Comparison of ENCODE assay signal across 29 cellular contexts in the genomic region with DNA sequence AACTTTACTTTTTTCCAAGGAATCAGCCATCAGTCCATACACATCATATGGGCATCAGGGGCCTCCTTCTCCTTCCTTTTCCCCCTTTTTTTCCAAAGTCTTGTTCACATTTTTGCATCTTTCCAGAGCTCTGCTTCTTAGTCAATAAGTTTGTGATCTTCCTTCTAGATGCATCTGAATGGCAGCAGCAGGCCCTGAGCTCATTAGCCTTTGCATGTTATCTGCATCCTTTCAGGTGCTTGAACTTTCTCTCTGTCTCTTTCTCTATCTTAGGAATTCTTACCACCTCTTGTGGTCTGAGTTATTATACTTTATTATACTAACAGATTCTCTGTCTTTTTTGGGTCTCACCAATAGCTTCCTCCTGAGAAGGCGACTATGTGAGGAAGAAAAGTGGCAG.
"Had no signal": no experiment of that assay in that cellular context is flagged by ENCODE, and none has a peak within 500 bp of the region (broad histone marks: within the 10 kb centered on the region; RNA-seq: fewer than 3 reads in every experiment).

No MANE protein-coding gene starts in this region.

- H3K4me3 Mint-ChIP-seq: activated B cell treated with CpG ODN at 0.5 μM for 24 hours; activated CD4-positive, alpha-beta memory T cell treated with anti-CD3 and anti-CD28 coated beads for 36 hours; activated CD8-positive, alpha-beta memory T cell treated with anti-CD3 and anti-CD28 coated beads, Interleukin-2, amount 10 ng/mL, durations not matched to agents 7 days and 5 days; activated CD8-positive, alpha-beta T cell treated with anti-CD3 and anti-CD28 coated beads, Interleukin-2, amount 10 ng/mL, durations not matched to agents 7 days and 5 days; activated naive CD4-positive, alpha-beta T cell treated with anti-CD3 and anti-CD28 coated beads for 36 hours; activated naive CD4-positive, alpha-beta T cell treated with anti-CD3 and anti-CD28 coated beads, Interleukin-2, amount 50 U/mL, for 24 hours; activated naive CD8-positive, alpha-beta T cell treated with anti-CD3 and anti-CD28 coated beads for 36 hours; activated naive CD8-positive, alpha-beta T cell treated with anti-CD3 and anti-CD28 coated beads, Interleukin-2, amount 50 U/mL, for 24 hours; activated T-helper 1 cell treated with anti-CD3 and anti-CD28 coated beads, Interleukin-12 subunit alpha, Interleukin-12 subunit beta, Interleukin-2, Interleukin-4 antibody, amounts not matched to agents 30 ng/mL and 10 ng/mL and 1 ng/mL, durations not matched to agents 14 hours and 24 hours and 36 hours; effector memory CD8-positive, alpha-beta T cell had no signal

- H3K36me3 ChIP-seq: adrenal gland, esophagus muscularis mucosa, gastrocnemius medialis, heart left ventricle had no signal

- H3K4me1 ChIP-seq: adrenal gland, body of pancreas, esophagus muscularis mucosa, foreskin keratinocyte, gastrocnemius medialis, heart left ventricle had no signal

- H3K9me3 ChIP-seq: adrenal gland, body of pancreas, esophagus muscularis mucosa, gastrocnemius medialis, heart left ventricle had no signal

- H3K4me3 ChIP-seq: adrenal gland, body of pancreas, esophagus muscularis mucosa, gastrocnemius medialis, heart left ventricle had no signal

- H3K27me3 ChIP-seq: adrenal gland, body of pancreas, esophagus muscularis mucosa, foreskin keratinocyte, gastrocnemius medialis had no signal

- ATAC-seq: activated CD4-positive, CD25-positive, alpha-beta regulatory T cell treated with anti-CD3 and anti-CD28 coated beads, Interleukin-2, amount 50 U/mL, for 24 hours; activated CD8-positive, alpha-beta memory T cell treated with anti-CD3 and anti-CD28 coated beads, Interleukin-2, amount 10 ng/mL, durations not matched to agents 7 days and 5 days; activated CD8-positive, alpha-beta T cell treated with anti-CD3 and anti-CD28 coated beads, Interleukin-2, amount 10 ng/mL, durations not matched to agents 7 days and 5 days; activated naive CD8-positive, alpha-beta T cell treated with anti-CD3 and anti-CD28 coated beads, Interleukin-2, amount 50 U/mL, for 24 hours; body of pancreas; effector memory CD8-positive, alpha-beta T cell; foreskin keratinocyte; gastrocnemius medialis; heart left ventricle had no signal

- H3K9me3 Mint-ChIP-seq: activated B cell treated with CpG ODN at 0.5 μM for 24 hours; activated naive CD4-positive, alpha-beta T cell treated with anti-CD3 and anti-CD28 coated beads for 36 hours; activated naive CD4-positive, alpha-beta T cell treated with anti-CD3 and anti-CD28 coated beads, Interleukin-2, amount 50 U/mL, for 24 hours; activated naive CD8-positive, alpha-beta T cell treated with anti-CD3 and anti-CD28 coated beads for 36 hours; activated naive CD8-positive, alpha-beta T cell treated with anti-CD3 and anti-CD28 coated beads, Interleukin-2, amount 50 U/mL, for 24 hours; activated T-helper 1 cell treated with anti-CD3 and anti-CD28 coated beads, Interleukin-12 subunit alpha, Interleukin-12 subunit beta, Interleukin-2, Interleukin-4 antibody, amounts not matched to agents 30 ng/mL and 10 ng/mL and 1 ng/mL, durations not matched to agents 14 hours and 24 hours and 36 hours; activated T-helper 2 cell treated with anti-CD3 and anti-CD28 coated beads, Interferon-gamma antibody, Interleukin-2, Interleukin-4, amounts not matched to agents 10 μg/mL and 5 μg/mL and 100 μg/mL, durations not matched to agents 14 hours and 24 hours and 36 hours; effector memory CD8-positive, alpha-beta T cell had no signal

- H3K27ac Mint-ChIP-seq: activated B cell treated with CpG ODN at 0.5 μM for 24 hours; activated CD4-positive, alpha-beta memory T cell treated with anti-CD3 and anti-CD28 coated beads for 36 hours; activated CD8-positive, alpha-beta memory T cell treated with anti-CD3 and anti-CD28 coated beads, Interleukin-2, amount 10 ng/mL, durations not matched to agents 7 days and 5 days; activated CD8-positive, alpha-beta T cell treated with anti-CD3 and anti-CD28 coated beads, Interleukin-2, amount 10 ng/mL, durations not matched to agents 7 days and 5 days; activated naive CD4-positive, alpha-beta T cell treated with anti-CD3 and anti-CD28 coated beads for 36 hours; activated naive CD4-positive, alpha-beta T cell treated with anti-CD3 and anti-CD28 coated beads, Interleukin-2, amount 50 U/mL, for 24 hours; activated naive CD8-positive, alpha-beta T cell treated with anti-CD3 and anti-CD28 coated beads for 36 hours; activated naive CD8-positive, alpha-beta T cell treated with anti-CD3 and anti-CD28 coated beads, Interleukin-2, amount 50 U/mL, for 24 hours; activated T-helper 1 cell treated with anti-CD3 and anti-CD28 coated beads, Interleukin-12 subunit alpha, Interleukin-12 subunit beta, Interleukin-2, Interleukin-4 antibody, amounts not matched to agents 30 ng/mL and 10 ng/mL and 1 ng/mL, durations not matched to agents 14 hours and 24 hours and 36 hours; activated T-helper 2 cell treated with anti-CD3 and anti-CD28 coated beads, Interferon-gamma antibody, Interleukin-2, Interleukin-4, amounts not matched to agents 10 μg/mL and 5 μg/mL and 100 μg/mL, durations not matched to agents 14 hours and 24 hours and 36 hours; effector memory CD8-positive, alpha-beta T cell had no signal

- H3K4me1 Mint-ChIP-seq: activated B cell treated with CpG ODN at 0.5 μM for 24 hours; activated CD8-positive, alpha-beta memory T cell treated with anti-CD3 and anti-CD28 coated beads, Interleukin-2, amount 10 ng/mL, durations not matched to agents 7 days and 5 days; activated naive CD4-positive, alpha-beta T cell treated with anti-CD3 and anti-CD28 coated beads, Interleukin-2, amount 50 U/mL, for 24 hours; activated naive CD8-positive, alpha-beta T cell treated with anti-CD3 and anti-CD28 coated beads for 36 hours; activated naive CD8-positive, alpha-beta T cell treated with anti-CD3 and anti-CD28 coated beads, Interleukin-2, amount 50 U/mL, for 24 hours had no signal

- H3K27ac ChIP-seq: adrenal gland, body of pancreas, esophagus muscularis mucosa, foreskin keratinocyte, gastrocnemius medialis, heart left ventricle, VCaP had no signal

- H3K36me3 Mint-ChIP-seq: activated CD4-positive, alpha-beta memory T cell treated with anti-CD3 and anti-CD28 coated beads for 36 hours; activated CD8-positive, alpha-beta memory T cell treated with anti-CD3 and anti-CD28 coated beads, Interleukin-2, amount 10 ng/mL, durations not matched to agents 7 days and 5 days; activated naive CD4-positive, alpha-beta T cell treated with anti-CD3 and anti-CD28 coated beads, Interleukin-2, amount 50 U/mL, for 24 hours; activated naive CD8-positive, alpha-beta T cell treated with anti-CD3 and anti-CD28 coated beads for 36 hours had no signal

- H3K27me3 Mint-ChIP-seq: activated CD4-positive, alpha-beta memory T cell treated with anti-CD3 and anti-CD28 coated beads for 36 hours; activated CD8-positive, alpha-beta memory T cell treated with anti-CD3 and anti-CD28 coated beads, Interleukin-2, amount 10 ng/mL, durations not matched to agents 7 days and 5 days; activated naive CD8-positive, alpha-beta T cell treated with anti-CD3 and anti-CD28 coated beads for 36 hours; effector memory CD8-positive, alpha-beta T cell had no signal

- DNase-seq: activated B cell treated with CpG ODN at 0.5 μM for 24 hours; activated CD4-positive, alpha-beta memory T cell treated with anti-CD3 and anti-CD28 coated beads for 36 hours; activated CD4-positive, alpha-beta T cell treated with anti-CD3 and anti-CD28 coated beads for 48 hours; activated CD8-positive, alpha-beta memory T cell treated with anti-CD3 and anti-CD28 coated beads, Interleukin-2, amount 10 ng/mL, durations not matched to agents 7 days and 5 days; activated CD8-positive, alpha-beta memory T cell treated with anti-CD3 and anti-CD28 coated beads, Interleukin-2, amount 50 U/mL, for 4 hours; activated CD8-positive, alpha-beta T cell treated with anti-CD3 and anti-CD28 coated beads, Interleukin-2, amount 10 ng/mL, durations not matched to agents 7 days and 5 days; activated effector memory CD4-positive, alpha-beta T cell treated with anti-CD3 and anti-CD28 coated beads, Interleukin-2, amount 50 U/mL, for 16 hours; activated naive CD8-positive, alpha-beta T cell treated with anti-CD3 and anti-CD28 coated beads for 36 hours; activated naive CD8-positive, alpha-beta T cell treated with anti-CD3 and anti-CD28 coated beads, Interleukin-2, amount 50 U/mL, for 24 hours; activated T-cell treated with anti-CD3 and anti-CD28 coated beads, Interleukin-2, amount 50 U/mL, for 1 hour; activated T-cell treated with anti-CD3 and anti-CD28 coated beads, Interleukin-2, amount 50 U/mL, for 48 hours; adrenal gland; aorta; cortex of kidney; effector CD4-positive, alpha-beta T cell; effector memory CD8-positive, alpha-beta T cell; foreskin keratinocyte; gastrocnemius medialis; glutamatergic neuron; heart left ventricle; T-helper 2 cell had no signal
